1 cellular context compared by ENCODE assay signal in genomic region chr19:49106648-49107135, GRCh38.
TF ChIP-seq lines count a peak whose summit lies in the region.

No MANE protein-coding gene starts in this region.

TF ChIP-seq in SK-N-SH treated with all-trans-retinoic acid at 6 μM for 48 hours, 23 proteins besides CTCF, POLR2A, EP300 and RAD21 (continued from another document):
- TF ChIP-seq PATZ1 (CRISPR knock-in tag; IDR thresholded peaks at IDR 0.05; ENCODE audit: borderline replicate concordance) (no peak), GLIS3 (CRISPR knock-in tag; IDR thresholded peaks at IDR 0.05) (no peak), BACH2 (CRISPR knock-in tag; IDR thresholded peaks at IDR 0.05; ENCODE audit: borderline replicate concordance) (no peak), TOX (CRISPR knock-in tag; IDR thresholded peaks at IDR 0.05; ENCODE audit: borderline replicate concordance) (no peak), ZNF565 (CRISPR knock-in tag; conservative IDR thresholded peaks at IDR 0.05; ENCODE audit: low read depth) (no peak), SNAI2 (CRISPR knock-in tag; IDR thresholded peaks at IDR 0.05) (no peak), ARNTL (CRISPR knock-in tag; IDR thresholded peaks at IDR 0.05; ENCODE audit: borderline replicate concordance, low read depth) (no peak), ZFP3 (CRISPR knock-in tag; IDR thresholded peaks at IDR 0.05) (no peak)
TF ChIP-seq in SK-N-SH treated with all-trans-retinoic acid at 6 μM for 48 hours: peak in this region for 0.
